In the genomic region with DNA sequence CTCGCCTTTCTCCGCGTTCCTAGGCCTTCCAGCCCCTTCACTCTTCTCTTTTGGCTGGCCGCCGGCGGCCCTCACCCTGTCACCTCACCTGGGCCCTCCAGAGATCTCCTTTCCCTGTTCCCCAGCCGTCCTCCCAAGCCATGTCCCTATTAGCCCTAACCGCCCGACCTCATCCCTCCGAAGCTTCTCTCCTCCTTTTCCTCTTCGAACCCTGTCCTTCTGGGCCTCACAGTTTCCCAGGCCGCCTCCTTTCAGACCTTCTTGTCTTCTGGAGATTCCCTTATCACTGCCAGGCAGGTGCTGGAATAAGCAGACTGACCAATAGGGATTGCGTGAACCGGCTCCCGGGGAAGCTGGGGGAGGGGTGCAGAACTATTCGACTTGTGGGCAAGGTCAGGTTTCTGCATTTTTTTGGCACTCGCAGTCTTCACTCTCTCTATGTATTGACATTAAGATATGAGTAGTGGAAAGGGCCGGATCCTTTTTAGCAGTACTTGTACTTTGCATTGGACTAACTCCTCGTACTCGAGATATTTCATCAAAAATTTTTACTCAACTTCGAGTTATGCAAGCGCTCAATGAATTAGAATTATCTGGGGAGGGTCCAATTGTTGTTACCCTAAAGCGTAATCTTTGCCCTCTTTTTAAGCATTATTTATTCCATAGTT, we compare ENCODE assay signal across 1 cellular context.
A peak's percentile ranks its signal among the peaks of the same experiment; 100 is the strongest.
TF ChIP-seq lines count a peak whose summit lies in the region.

No MANE protein-coding gene starts in this region.

TF ChIP-seq in K562, 482 proteins besides CTCF, POLR2A, EP300 and RAD21 (continued from another document and continues in another):
- TF ChIP-seq YY1 (IDR thresholded peaks at IDR 0.05; ENCODE audit: borderline replicate concordance in 1 of 3, control insufficient read depth in 1 of 3, extremely low read depth in 1 of 3, insufficient read depth in 3 of 3, insufficient read length in 1 of 3, insufficient replicate concordance in 2 of 3, low read depth in 1 of 3, low read length in 2 of 3): no peak
- TF ChIP-seq, protein P1, sequence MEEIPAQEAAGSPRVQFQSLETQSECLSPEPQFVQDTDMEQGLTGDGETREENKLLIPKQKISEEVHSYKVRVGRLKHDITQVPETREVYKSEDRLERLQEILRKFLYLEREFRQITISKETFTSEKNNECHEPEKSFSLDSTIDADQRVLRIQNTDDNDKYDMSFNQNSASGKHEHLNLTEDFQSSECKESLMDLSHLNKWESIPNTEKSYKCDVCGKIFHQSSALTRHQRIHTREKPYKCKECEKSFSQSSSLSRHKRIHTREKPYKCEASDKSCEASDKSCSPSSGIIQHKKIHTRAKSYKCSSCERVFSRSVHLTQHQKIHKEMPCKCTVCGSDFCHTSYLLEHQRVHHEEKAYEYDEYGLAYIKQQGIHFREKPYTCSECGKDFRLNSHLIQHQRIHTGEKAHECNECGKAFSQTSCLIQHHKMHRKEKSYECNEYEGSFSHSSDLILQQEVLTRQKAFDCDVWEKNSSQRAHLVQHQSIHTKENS (CRISPR knock-in tag; IDR thresholded peaks at IDR 0.05): no peak
- no peak for TF ChIP-seq GTF2E2 (tag; IDR thresholded peaks at IDR 0.05)
- TF ChIP-seq ZNF253 (CRISPR knock-in tag; conservative IDR thresholded peaks at IDR 0.05): no peak
- TF ChIP-seq, protein P2, sequence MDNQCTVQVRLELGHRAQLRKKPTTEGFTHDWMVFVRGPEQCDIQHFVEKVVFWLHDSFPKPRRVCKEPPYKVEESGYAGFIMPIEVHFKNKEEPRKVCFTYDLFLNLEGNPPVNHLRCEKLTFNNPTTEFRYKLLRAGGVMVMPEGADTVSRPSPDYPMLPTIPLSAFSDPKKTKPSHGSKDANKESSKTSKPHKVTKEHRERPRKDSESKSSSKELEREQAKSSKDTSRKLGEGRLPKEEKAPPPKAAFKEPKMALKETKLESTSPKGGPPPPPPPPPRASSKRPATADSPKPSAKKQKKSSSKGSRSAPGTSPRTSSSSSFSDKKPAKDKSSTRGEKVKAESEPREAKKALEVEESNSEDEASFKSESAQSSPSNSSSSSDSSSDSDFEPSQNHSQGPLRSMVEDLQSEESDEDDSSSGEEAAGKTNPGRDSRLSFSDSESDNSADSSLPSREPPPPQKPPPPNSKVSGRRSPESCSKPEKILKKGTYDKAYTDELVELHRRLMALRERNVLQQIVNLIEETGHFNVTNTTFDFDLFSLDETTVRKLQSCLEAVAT (IDR thresholded peaks at IDR 0.05): peak; percentile 84 to 91
- TF ChIP-seq, protein P3, sequence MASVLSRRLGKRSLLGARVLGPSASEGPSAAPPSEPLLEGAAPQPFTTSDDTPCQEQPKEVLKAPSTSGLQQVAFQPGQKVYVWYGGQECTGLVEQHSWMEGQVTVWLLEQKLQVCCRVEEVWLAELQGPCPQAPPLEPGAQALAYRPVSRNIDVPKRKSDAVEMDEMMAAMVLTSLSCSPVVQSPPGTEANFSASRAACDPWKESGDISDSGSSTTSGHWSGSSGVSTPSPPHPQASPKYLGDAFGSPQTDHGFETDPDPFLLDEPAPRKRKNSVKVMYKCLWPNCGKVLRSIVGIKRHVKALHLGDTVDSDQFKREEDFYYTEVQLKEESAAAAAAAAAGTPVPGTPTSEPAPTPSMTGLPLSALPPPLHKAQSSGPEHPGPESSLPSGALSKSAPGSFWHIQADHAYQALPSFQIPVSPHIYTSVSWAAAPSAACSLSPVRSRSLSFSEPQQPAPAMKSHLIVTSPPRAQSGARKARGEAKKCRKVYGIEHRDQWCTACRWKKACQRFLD (CRISPR knock-in tag; IDR thresholded peaks at IDR 0.05): peak; percentile 81; the same call in 1 of the 2 replicates
- TF ChIP-seq, protein P4, sequence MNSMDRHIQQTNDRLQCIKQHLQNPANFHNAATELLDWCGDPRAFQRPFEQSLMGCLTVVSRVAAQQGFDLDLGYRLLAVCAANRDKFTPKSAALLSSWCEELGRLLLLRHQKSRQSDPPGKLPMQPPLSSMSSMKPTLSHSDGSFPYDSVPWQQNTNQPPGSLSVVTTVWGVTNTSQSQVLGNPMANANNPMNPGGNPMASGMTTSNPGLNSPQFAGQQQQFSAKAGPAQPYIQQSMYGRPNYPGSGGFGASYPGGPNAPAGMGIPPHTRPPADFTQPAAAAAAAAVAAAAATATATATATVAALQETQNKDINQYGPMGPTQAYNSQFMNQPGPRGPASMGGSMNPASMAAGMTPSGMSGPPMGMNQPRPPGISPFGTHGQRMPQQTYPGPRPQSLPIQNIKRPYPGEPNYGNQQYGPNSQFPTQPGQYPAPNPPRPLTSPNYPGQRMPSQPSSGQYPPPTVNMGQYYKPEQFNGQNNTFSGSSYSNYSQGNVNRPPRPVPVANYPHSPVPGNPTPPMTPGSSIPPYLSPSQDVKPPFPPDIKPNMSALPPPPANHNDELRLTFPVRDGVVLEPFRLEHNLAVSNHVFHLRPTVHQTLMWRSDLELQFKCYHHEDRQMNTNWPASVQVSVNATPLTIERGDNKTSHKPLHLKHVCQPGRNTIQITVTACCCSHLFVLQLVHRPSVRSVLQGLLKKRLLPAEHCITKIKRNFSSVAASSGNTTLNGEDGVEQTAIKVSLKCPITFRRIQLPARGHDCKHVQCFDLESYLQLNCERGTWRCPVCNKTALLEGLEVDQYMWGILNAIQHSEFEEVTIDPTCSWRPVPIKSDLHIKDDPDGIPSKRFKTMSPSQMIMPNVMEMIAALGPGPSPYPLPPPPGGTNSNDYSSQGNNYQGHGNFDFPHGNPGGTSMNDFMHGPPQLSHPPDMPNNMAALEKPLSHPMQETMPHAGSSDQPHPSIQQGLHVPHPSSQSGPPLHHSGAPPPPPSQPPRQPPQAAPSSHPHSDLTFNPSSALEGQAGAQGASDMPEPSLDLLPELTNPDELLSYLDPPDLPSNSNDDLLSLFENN (IDR thresholded peaks at IDR 0.05; ENCODE audit: low read depth in 2 of 2, low read length in 2 of 2): peak in 1 of 2 experiments; percentile 94; a peak in 2 of 4 replicates
- peak; percentile 90 for TF ChIP-seq ELF4 (CRISPR knock-in tag; IDR thresholded peaks at IDR 0.05)
- no peak for TF ChIP-seq ZBTB8A (IDR thresholded peaks at IDR 0.05; ENCODE audit: partially characterized antibody)
- TF ChIP-seq BRD9 (IDR thresholded peaks at IDR 0.05; ENCODE audit: low read depth, partially characterized antibody): peak; percentile 87
- TF ChIP-seq SMARCC2 (IDR thresholded peaks at IDR 0.05; ENCODE audit: low read depth): peak; percentile 82
- TF ChIP-seq PPARD (CRISPR knock-in tag; IDR thresholded peaks at IDR 0.05): no peak
- peak; percentile 60 for TF ChIP-seq CCNT2 (IDR thresholded peaks at IDR 0.05; ENCODE audit: borderline replicate concordance, extremely low read depth, insufficient read length, low read depth, low read length)
- TF ChIP-seq, protein P5, sequence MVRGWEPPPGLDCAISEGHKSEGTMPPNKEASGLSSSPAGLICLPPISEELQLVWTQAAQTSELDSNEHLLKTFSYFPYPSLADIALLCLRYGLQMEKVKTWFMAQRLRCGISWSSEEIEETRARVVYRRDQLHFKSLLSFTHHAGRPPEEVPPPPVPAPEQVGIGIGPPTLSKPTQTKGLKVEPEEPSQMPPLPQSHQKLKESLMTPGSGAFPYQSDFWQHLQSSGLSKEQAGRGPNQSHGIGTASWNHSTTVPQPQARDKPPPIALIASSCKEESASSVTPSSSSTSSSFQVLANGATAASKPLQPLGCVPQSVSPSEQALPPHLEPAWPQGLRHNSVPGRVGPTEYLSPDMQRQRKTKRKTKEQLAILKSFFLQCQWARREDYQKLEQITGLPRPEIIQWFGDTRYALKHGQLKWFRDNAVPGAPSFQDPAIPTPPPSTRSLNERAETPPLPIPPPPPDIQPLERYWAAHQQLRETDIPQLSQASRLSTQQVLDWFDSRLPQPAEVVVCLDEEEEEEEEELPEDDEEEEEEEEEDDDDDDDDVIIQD (CRISPR knock-in tag; IDR thresholded peaks at IDR 0.05): no peak
- TF ChIP-seq RBM34 (IDR thresholded peaks at IDR 0.05; ENCODE audit: borderline replicate concordance, insufficient read depth, low read length): no peak
- no peak for TF ChIP-seq TEAD1 (CRISPR knock-in tag; IDR thresholded peaks at IDR 0.05)
- TF ChIP-seq, protein P6, sequence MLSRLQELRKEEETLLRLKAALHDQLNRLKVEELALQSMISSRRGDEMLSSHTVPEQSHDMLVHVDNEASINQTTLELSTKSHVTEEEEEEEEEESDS (CRISPR knock-in tag; IDR thresholded peaks at IDR 0.05): no peak
- TF ChIP-seq NR2C2 (CRISPR knock-in tag; IDR thresholded peaks at IDR 0.05): no peak
- TF ChIP-seq NR2C2 (tag; IDR thresholded peaks at IDR 0.05): peak; percentile 12; the same call in 1 of the 2 replicates
- TF ChIP-seq, protein P7, sequence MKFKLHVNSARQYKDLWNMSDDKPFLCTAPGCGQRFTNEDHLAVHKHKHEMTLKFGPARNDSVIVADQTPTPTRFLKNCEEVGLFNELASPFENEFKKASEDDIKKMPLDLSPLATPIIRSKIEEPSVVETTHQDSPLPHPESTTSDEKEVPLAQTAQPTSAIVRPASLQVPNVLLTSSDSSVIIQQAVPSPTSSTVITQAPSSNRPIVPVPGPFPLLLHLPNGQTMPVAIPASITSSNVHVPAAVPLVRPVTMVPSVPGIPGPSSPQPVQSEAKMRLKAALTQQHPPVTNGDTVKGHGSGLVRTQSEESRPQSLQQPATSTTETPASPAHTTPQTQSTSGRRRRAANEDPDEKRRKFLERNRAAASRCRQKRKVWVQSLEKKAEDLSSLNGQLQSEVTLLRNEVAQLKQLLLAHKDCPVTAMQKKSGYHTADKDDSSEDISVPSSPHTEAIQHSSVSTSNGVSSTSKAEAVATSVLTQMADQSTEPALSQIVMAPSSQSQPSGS (CRISPR knock-in tag; IDR thresholded peaks at IDR 0.05): no peak
- TF ChIP-seq NBN (IDR thresholded peaks at IDR 0.05; ENCODE audit: low read depth): peak; percentile 94
- TF ChIP-seq MAFK (IDR thresholded peaks at IDR 0.05; ENCODE audit: low read length): no peak
- TF ChIP-seq, protein P8, sequence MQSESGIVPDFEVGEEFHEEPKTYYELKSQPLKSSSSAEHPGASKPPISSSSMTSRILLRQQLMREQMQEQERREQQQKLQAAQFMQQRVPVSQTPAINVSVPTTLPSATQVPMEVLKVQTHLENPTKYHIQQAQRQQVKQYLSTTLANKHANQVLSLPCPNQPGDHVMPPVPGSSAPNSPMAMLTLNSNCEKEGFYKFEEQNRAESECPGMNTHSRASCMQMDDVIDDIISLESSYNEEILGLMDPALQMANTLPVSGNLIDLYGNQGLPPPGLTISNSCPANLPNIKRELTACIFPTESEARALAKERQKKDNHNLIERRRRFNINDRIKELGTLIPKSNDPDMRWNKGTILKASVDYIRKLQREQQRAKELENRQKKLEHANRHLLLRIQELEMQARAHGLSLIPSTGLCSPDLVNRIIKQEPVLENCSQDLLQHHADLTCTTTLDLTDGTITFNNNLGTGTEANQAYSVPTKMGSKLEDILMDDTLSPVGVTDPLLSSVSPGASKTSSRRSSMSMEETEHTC (IDR thresholded peaks at IDR 0.05): no peak
- TF ChIP-seq ZNF354B (CRISPR knock-in tag; IDR thresholded peaks at IDR 0.05): no peak
- peak; percentile 61 for TF ChIP-seq ATF7 (IDR thresholded peaks at IDR 0.05)
- TF ChIP-seq, protein P9, sequence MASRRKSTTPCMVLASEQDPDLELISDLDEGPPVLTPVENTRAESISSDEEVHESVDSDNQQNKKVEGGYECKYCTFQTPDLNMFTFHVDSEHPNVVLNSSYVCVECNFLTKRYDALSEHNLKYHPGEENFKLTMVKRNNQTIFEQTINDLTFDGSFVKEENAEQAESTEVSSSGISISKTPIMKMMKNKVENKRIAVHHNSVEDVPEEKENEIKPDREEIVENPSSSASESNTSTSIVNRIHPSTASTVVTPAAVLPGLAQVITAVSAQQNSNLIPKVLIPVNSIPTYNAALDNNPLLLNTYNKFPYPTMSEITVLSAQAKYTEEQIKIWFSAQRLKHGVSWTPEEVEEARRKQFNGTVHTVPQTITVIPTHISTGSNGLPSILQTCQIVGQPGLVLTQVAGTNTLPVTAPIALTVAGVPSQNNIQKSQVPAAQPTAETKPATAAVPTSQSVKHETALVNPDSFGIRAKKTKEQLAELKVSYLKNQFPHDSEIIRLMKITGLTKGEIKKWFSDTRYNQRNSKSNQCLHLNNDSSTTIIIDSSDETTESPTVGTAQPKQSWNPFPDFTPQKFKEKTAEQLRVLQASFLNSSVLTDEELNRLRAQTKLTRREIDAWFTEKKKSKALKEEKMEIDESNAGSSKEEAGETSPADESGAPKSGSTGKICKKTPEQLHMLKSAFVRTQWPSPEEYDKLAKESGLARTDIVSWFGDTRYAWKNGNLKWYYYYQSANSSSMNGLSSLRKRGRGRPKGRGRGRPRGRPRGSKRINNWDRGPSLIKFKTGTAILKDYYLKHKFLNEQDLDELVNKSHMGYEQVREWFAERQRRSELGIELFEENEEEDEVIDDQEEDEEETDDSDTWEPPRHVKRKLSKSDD (conservative IDR thresholded peaks at IDR 0.05; ENCODE audit: low read length): 0 out of 2 replicates have a peak, but pooled peaks have one; percentile 61
- TF ChIP-seq FOSL1 (tag; conservative IDR thresholded peaks at IDR 0.05): no peak
- TF ChIP-seq KLF10 (CRISPR knock-in tag; IDR thresholded peaks at IDR 0.05): no peak
- TF ChIP-seq ZNF644 (tag; IDR thresholded peaks at IDR 0.05; ENCODE audit: low read depth): no peak
- peak; percentile 87 for TF ChIP-seq KLF16 (IDR thresholded peaks at IDR 0.05)
- peak; percentile 73 to 80 for TF ChIP-seq TRIM24 (IDR thresholded peaks at IDR 0.05)
- TF ChIP-seq, protein P10, sequence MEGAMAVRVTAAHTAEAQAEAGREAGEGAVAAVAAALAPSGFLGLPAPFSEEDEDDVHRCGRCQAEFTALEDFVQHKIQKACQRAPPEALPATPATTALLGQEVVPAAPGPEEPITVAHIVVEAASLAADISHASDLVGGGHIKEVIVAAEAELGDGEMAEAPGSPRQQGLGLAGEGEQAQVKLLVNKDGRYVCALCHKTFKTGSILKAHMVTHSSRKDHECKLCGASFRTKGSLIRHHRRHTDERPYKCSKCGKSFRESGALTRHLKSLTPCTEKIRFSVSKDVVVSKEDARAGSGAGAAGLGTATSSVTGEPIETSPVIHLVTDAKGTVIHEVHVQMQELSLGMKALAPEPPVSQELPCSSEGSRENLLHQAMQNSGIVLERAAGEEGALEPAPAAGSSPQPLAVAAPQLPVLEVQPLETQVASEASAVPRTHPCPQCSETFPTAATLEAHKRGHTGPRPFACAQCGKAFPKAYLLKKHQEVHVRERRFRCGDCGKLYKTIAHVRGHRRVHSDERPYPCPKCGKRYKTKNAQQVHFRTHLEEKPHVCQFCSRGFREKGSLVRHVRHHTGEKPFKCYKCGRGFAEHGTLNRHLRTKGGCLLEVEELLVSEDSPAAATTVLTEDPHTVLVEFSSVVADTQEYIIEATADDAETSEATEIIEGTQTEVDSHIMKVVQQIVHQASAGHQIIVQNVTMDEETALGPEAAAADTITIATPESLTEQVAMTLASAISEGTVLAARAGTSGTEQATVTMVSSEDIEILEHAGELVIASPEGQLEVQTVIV (CRISPR knock-in tag; IDR thresholded peaks at IDR 0.05; ENCODE audit: borderline replicate concordance): no peak
- TF ChIP-seq C11orf30 (IDR thresholded peaks at IDR 0.05; ENCODE audit: low read depth): no peak
- peak; percentile 94 for TF ChIP-seq NFRKB (IDR thresholded peaks at IDR 0.05; ENCODE audit: low read depth)
